8 cellular contexts compared by ENCODE assay signal in genomic region chr10:72625608-72626443, GRCh38. TPM values are rescaled to one million over a fixed set of nuclear protein-coding genes. Genes with fewer than 3 reads are reported as not detected.
A peak's percentile ranks its signal among the peaks of the same experiment; 100 is the strongest.
DNase-seq lines count a peak whose midpoint lies in the region; ATAC-seq, FAIRE-seq and TF ChIP-seq lines count a peak whose summit lies in the region.

MICU1 (minus strand) TSS chr10:72626079; CDS start chr10:72566793, 59,286 bp downstream.

- intact Hi-C loops in kidney (cut with DNase I): no loop called here

- peak within 1 kb of the TSS; percentile 77 to 88 for H3K9ac ChIP-seq in kidney (ENCODE audit: low read length in 2 of 2)

- H3K4me1 ChIP-seq in kidney (ENCODE audit: control insufficient read depth in 1 of 2, insufficient read depth in 1 of 2, low read depth in 1 of 2, low read length in 2 of 2): peaks cover 0 to 7% of the 10 kb centered on the region in 2 donors

- peak; percentile 91 for DNase-seq in AG10803 (ENCODE audit: low read depth)
- peak; percentile 93 for DNase-seq in NCI-H510A (lab: John Stamatoyannopoulos, UW)
- DNase-seq in activated CD4-positive, alpha-beta T cell treated with anti-CD3 and anti-CD28 coated beads for 1 hour: peak; percentile 88
- DNase-seq in cerebellum (ENCODE audit: low spot score): peak; percentile 98
- peak; percentile 98 for DNase-seq in kidney
- DNase-seq in stimulated activated CD4-positive, alpha-beta T cell treated with anti-CD3 and anti-CD28 coated beads, Interleukin-15, amount 100 ng/mL, for 24 hours: peak; percentile 98

- FAIRE-seq in kidney (lab: Jason Lieb, UNC): peak; percentile 80

- H3K27ac ChIP-seq in kidney (ENCODE audit: low read depth in 2 of 2, low read length in 2 of 2): peak within 1 kb of the TSS; percentile 71 to 72

- no peaks in the 10 kb centered on the region for H3K36me3 ChIP-seq in kidney (ENCODE audit: control insufficient read depth in 1 of 2, insufficient read depth in 2 of 2, low read length in 2 of 2)

- H3K9me3 ChIP-seq in kidney (ENCODE audit: control insufficient read depth in 1 of 2, low read length in 2 of 2): no peaks in the 10 kb centered on the region

- TF ChIP-seq CTCF in AG10803 (conservative IDR thresholded peaks at IDR 0.05; ENCODE audit: low read length) (no peak), kidney (IDR thresholded peaks at IDR 0.05; ENCODE audit: borderline replicate concordance, extremely low read depth, insufficient read depth) (peak; percentile 0)

- ATAC-seq in GM19043 (IDR thresholded peaks at IDR 0.05; ENCODE audit: low read depth, unreplicated experiment) (peak; percentile 97), HG03378 (IDR thresholded peaks at IDR 0.05; ENCODE audit: unreplicated experiment) (peak; percentile 89)

- peak within 1 kb of the TSS; percentile 98 for H3K4me3 ChIP-seq in AG10803 (ENCODE audit: low read length)
- H3K4me3 ChIP-seq in kidney (ENCODE audit: low read length in 2 of 2): peak within 1 kb of the TSS; percentile 92 to 96

RNA-seq across cellular contexts. Expression of gene MICU1, which starts in this region (rescaled TPM):
- total RNA-seq in cerebellum (51.1 TPM), kidney (46.3 TPM)
- 89.9 TPM for polyA plus RNA-seq in kidney (ENCODE audit: insufficient read depth, low read depth, low replicate concordance)

Comparison
In these comparisons a context has a peak if more than half of its experiments do, and no peak if none do; other contexts are left out.
1. Peak in every context shown above with its lines: DNase-seq, ATAC-seq, H3K4me3 ChIP-seq and H3K27ac ChIP-seq.